ENCODE assay signal across 10 cellular contexts in the genomic region with DNA sequence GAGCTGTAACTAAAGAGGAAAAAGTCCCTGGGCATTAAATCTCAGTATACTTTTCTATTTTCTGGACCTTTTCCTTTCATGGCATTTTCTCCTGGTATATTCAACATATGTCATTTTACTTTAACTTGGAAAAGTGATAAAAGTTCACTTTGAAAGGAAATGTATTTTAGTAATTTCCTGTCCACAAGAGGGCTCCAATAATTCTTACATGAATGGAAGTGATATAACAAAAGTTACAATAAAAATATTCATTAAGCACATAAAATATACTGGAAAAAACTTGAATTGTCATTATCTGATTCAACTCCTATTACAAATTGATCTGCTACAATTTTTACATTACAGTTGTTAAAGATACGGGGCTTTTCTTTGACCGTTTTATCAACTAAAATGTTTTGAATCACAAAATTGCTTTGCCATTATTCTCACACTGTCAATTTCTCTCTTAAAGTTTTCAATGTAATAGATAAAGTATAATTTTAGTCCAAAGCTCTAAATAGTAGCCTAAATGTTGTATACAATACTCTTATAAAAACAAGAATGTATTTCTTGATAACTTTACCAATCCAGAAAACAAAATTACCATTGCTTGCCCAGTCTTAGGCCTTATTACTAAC. TPM values are rescaled to one million over a fixed set of nuclear protein-coding genes. Genes with fewer than 3 reads are reported as not detected.
DNase-seq lines count a peak whose midpoint lies in the region; ATAC-seq and TF ChIP-seq lines count a peak whose summit lies in the region.
"Had no signal": no experiment of that assay in that cellular context is flagged by ENCODE, and none has a peak within 500 bp of the region (broad histone marks: within the 10 kb centered on the region; RNA-seq: fewer than 3 reads in every experiment).

No MANE protein-coding gene starts in this region.

- peaks cover 60% of the 10 kb centered on the region for H3K4me1 Mint-ChIP-seq in CD4-positive, alpha-beta T cell (ENCODE audit: low read depth)
- H3K4me1 Mint-ChIP-seq in nephron progenitor cell: peaks cover 45% of the 10 kb centered on the region

- no peaks in the 10 kb centered on the region for H3K9me3 ChIP-seq in CD4-positive, alpha-beta T cell (ENCODE audit: control insufficient read depth, low read length)
- H3K9me3 ChIP-seq in Loucy (ENCODE audit: insufficient read depth, low read depth, low read length) (no peaks in the 10 kb centered on the region), colonic mucosa (no peaks in the 10 kb centered on the region)

- TF ChIP-seq CTCF in CD4-positive, alpha-beta T cell (IDR thresholded peaks at IDR 0.05): peak; percentile 55
- TF ChIP-seq CTCF in Loucy (conservative IDR thresholded peaks at IDR 0.05; ENCODE audit: low read length): peak; percentile 69
- peak; percentile 40 for TF ChIP-seq CTCF in colonic mucosa (IDR thresholded peaks at IDR 0.05)
- no peak for TF ChIP-seq CTCF in nephron progenitor cell (IDR thresholded peaks at IDR 0.05)

- H3K27ac ChIP-seq in CD4-positive, alpha-beta T cell (ENCODE audit: low read depth, low read length): no peak overlapping the region
- no peak overlapping the region for H3K27ac ChIP-seq in colonic mucosa

- H3K4me3 ChIP-seq in Loucy (ENCODE audit: low read length, poor library complexity, severe bottlenecking) (peak overlapping the region; percentile 82), colonic mucosa (no peak overlapping the region)

- intact Hi-C loops in CD4-positive, alpha-beta T cell (cut with DNase I, micrococcal nuclease): loop anchor here (1.0 to 5.0 kb wide), 8 partner anchors 38 to 772 kb away; a partner anchor contains a TSS
- intact Hi-C loops in colonic mucosa (cut with DNase I): loop anchor here (5.0 kb wide), 2 partner anchors 73 to 267 kb away; no protein-coding TSS in a partner anchor

- H3K27me3 Mint-ChIP-seq in CD4-positive, alpha-beta T cell: no peaks in the 10 kb centered on the region
- peaks cover 4% of the 10 kb centered on the region for H3K27me3 Mint-ChIP-seq in nephron progenitor cell (ENCODE audit: low read depth, poor library complexity)
- H3K27me3 Mint-ChIP-seq: stimulated activated naive B cell treated with anti-CD40 and anti-IgM and Interleukin-4, amounts not matched to agents 10 μg/mL and 1 μg/mL and 100 μg/mL, for 72 hours had no signal

- H2AFZ ChIP-seq in Loucy (ENCODE audit: low read length): no peak overlapping the region

- H3K4me2 ChIP-seq in Loucy (ENCODE audit: low read depth, low read length, poor library complexity, severe bottlenecking): peak overlapping the region; percentile 75

- H3K4me1 ChIP-seq in Loucy (ENCODE audit: insufficient read depth, low read length, poor library complexity, severe bottlenecking) (peaks cover 59% of the 10 kb centered on the region), colonic mucosa (peaks cover 5% of the 10 kb centered on the region)

- peaks cover 66% of the 10 kb centered on the region for H4K20me1 ChIP-seq in Loucy (ENCODE audit: insufficient read depth, low read length, poor library complexity, severe bottlenecking)

- ATAC-seq in CD4-positive, alpha-beta T cell (ENCODE audit: poor library complexity): no peak
- no peak for ATAC-seq in GM21360 (IDR thresholded peaks at IDR 0.05; ENCODE audit: unreplicated experiment)
- ATAC-seq in GM19455 (IDR thresholded peaks at IDR 0.05; ENCODE audit: unreplicated experiment): no peak
- ATAC-seq: stimulated activated naive B cell treated with anti-CD40 and anti-IgM and Interleukin-4, amounts not matched to agents 10 μg/mL and 1 μg/mL and 100 μg/mL, for 72 hours had no signal

- H3K9ac ChIP-seq in Loucy (ENCODE audit: low read depth, low read length, poor library complexity, severe bottlenecking) (peak overlapping the region; percentile 49), colonic mucosa (ENCODE audit: low read depth in 2 of 2, low read length in 2 of 2) (no peak overlapping the region)

- H3K27me3 ChIP-seq in CD4-positive, alpha-beta T cell (ENCODE audit: control insufficient read depth, insufficient read depth, low read length): no peaks in the 10 kb centered on the region
- H3K27me3 ChIP-seq in Loucy (ENCODE audit: insufficient read depth, low read length, poor library complexity, severe bottlenecking) (no peaks in the 10 kb centered on the region), colonic mucosa (no peaks in the 10 kb centered on the region)

- no peak for DNase-seq in CD4-positive, alpha-beta T cell
- no peak for DNase-seq in colonic mucosa
- DNase-seq in nephron progenitor cell: no peak
- no peak for DNase-seq in activated gamma-delta T cell (lab: John Stamatoyannopoulos, UW)
- DNase-seq in NCI-H187 (lab: John Stamatoyannopoulos, UW): no peak
- DNase-seq: aorta; stimulated activated naive B cell treated with anti-CD40 and anti-IgM and Interleukin-4, amounts not matched to agents 10 μg/mL and 1 μg/mL and 100 μg/mL, for 72 hours had no signal

- peaks cover 25% of the 10 kb centered on the region for H3K36me3 Mint-ChIP-seq in CD4-positive, alpha-beta T cell (ENCODE audit: low read depth)
- H3K36me3 Mint-ChIP-seq in nephron progenitor cell (ENCODE audit: low read depth): no peaks in the 10 kb centered on the region

- CTCF ChIA-PET in CD4-positive, alpha-beta T cell (lab: Charles Lee): interaction anchor here (1.0 to 1.6 kb wide), 3 partner anchors 15 to 276 kb away, joined by 3 to 5 read pairs (median 3); no protein-coding TSS in a partner anchor

- H3K79me2 ChIP-seq in Loucy (ENCODE audit: insufficient read depth, low read length): peaks cover 85% of the 10 kb centered on the region

- H3K36me3 ChIP-seq in Loucy (ENCODE audit: insufficient read depth, low read length) (no peaks in the 10 kb centered on the region), colonic mucosa (no peaks in the 10 kb centered on the region)

- H3K9me2 ChIP-seq in Loucy (replicated peaks; ENCODE audit: low read depth, low read length): no peaks in the 10 kb centered on the region

- H3K9me3 Mint-ChIP-seq in CD4-positive, alpha-beta T cell: no peaks in the 10 kb centered on the region
- H3K9me3 Mint-ChIP-seq in nephron progenitor cell: no peaks in the 10 kb centered on the region
- H3K9me3 Mint-ChIP-seq: stimulated activated naive B cell treated with anti-CD40 and anti-IgM and Interleukin-4, amounts not matched to agents 10 μg/mL and 1 μg/mL and 100 μg/mL, for 72 hours had no signal

- no peak overlapping the region for H3K27ac Mint-ChIP-seq in CD4-positive, alpha-beta T cell
- H3K27ac Mint-ChIP-seq in nephron progenitor cell: no peak overlapping the region
- H3K27ac Mint-ChIP-seq: stimulated activated naive B cell treated with anti-CD40 and anti-IgM and Interleukin-4, amounts not matched to agents 10 μg/mL and 1 μg/mL and 100 μg/mL, for 72 hours had no signal

- H3F3A ChIP-seq in Loucy (ENCODE audit: low read depth): no peaks in the 10 kb centered on the region

- POLR2A ChIA-PET in CD4-positive, alpha-beta T cell (lab: Charles Lee): interaction anchor here (0.7 to 7.9 kb wide), 2 partner anchors 91 to 270 kb away, joined by 3 to 184 read pairs; no protein-coding TSS in a partner anchor

- H3K4me3 Mint-ChIP-seq in CD4-positive, alpha-beta T cell: peak overlapping the region; percentile 43
- H3K4me3 Mint-ChIP-seq in nephron progenitor cell: peak overlapping the region; percentile 17

RNA-seq across cellular contexts. Expression of a gene that starts 4.9 kb away (rescaled TPM):
- total RNA-seq in CD4-positive, alpha-beta T cell: 10 to 100 TPM; 39.5 to 41.9 TPM
- 10 to 100 TPM; 30.0 to 50.3 TPM for total RNA-seq in colonic mucosa
